ENCODE assay signal across 9 cellular contexts in genomic region chr10:84204122-84204521, GRCh38. TPM values are rescaled to one million over a fixed set of nuclear protein-coding genes. Genes with fewer than 3 reads are reported as not detected.
DNase-seq lines count a peak whose midpoint lies in the region; ATAC-seq, FAIRE-seq and TF ChIP-seq lines count a peak whose summit lies in the region.
"Had no signal": no experiment of that assay in that cellular context is flagged by ENCODE, and none has a peak within 500 bp of the region (broad histone marks: within the 10 kb centered on the region; RNA-seq: fewer than 3 reads in every experiment).

No MANE protein-coding gene starts in this region.

- TF ChIP-seq CTCF in A673 (conservative IDR thresholded peaks at IDR 0.05; ENCODE audit: low read depth, low read length) (peak; percentile 35; the same call in 1 of the 2 replicates), choroid plexus epithelial cell (conservative IDR thresholded peaks at IDR 0.05; ENCODE audit: low read depth, low read length) (peak; percentile 57), tibial nerve (IDR thresholded peaks at IDR 0.05) (no peak)

- WGBS in tibial nerve, 2 donors = 80 to 92% methylated on average over 2 to 4 of the region's 4 CpGs

- no peak for TF ChIP-seq EP300 in tibial nerve (IDR thresholded peaks at IDR 0.05)

- POLR2A ChIA-PET in A673 (lab: Charles Lee; ENCODE audit: low non-redundant PET) = no interaction called here

- H3K36me3 ChIP-seq in A673 (ENCODE audit: insufficient read depth, low read length, poor library complexity, severe bottlenecking) (no peaks in the 10 kb centered on the region), tibial nerve (no peaks in the 10 kb centered on the region)

- CTCF ChIA-PET in A673 (lab: Charles Lee) = no interaction called here

- DNase-seq in A673 (ENCODE audit: low spot score) = no peak
- peak; percentile 60 for DNase-seq in GM19238 (ENCODE audit: insufficient read length, low spot score)
- DNase-seq in choroid plexus epithelial cell (ENCODE audit: low read depth) = peak; percentile 17
- no peak for DNase-seq in tibial nerve (ENCODE audit: low spot score in 2 of 2)
- DNase-seq in NCI-H524 (lab: John Stamatoyannopoulos, UW) = no peak
- DNase-seq in stimulated activated naive CD4-positive, alpha-beta T cell treated with Interleukin-2 at 50 U/mL for 16 hours (lab: John Stamatoyannopoulos, UW) = no peak
- DNase-seq in frontal cortex (ENCODE audit: low spot score in 2 of 2) = no peak

- BruUV-seq in A673 (replicated peaks; lab: Mats Ljungman, UMichigan) = no TSS peak

- H3K4me1 ChIP-seq in A673 (ENCODE audit: insufficient read depth, low read length, poor library complexity, severe bottlenecking) (no peaks in the 10 kb centered on the region), tibial nerve (no peaks in the 10 kb centered on the region)

- H3K4me3 ChIP-seq in A673 (ENCODE audit: low read depth, low read length, poor library complexity, severe bottlenecking) = no peak overlapping the region
- no peak overlapping the region for H3K4me3 ChIP-seq in choroid plexus epithelial cell (ENCODE audit: low read depth, low read length)
- H3K4me3 ChIP-seq in tibial nerve = no peak overlapping the region

- H3K27me3 ChIP-seq in A673 (replicated peaks; ENCODE audit: insufficient read depth, low read depth, low read length, poor library complexity) (peaks cover 16% of the 10 kb centered on the region), tibial nerve (no peaks in the 10 kb centered on the region)

- intact Hi-C loops in A673 (cut with micrococcal nuclease; ENCODE audit: unreplicated experiment) = no loop called here

- peak; percentile 61 for ATAC-seq in HG03460 (IDR thresholded peaks at IDR 0.05; ENCODE audit: unreplicated experiment)

- no peak for FAIRE-seq in frontal cortex (lab: Jason Lieb, UNC)

- H3K27ac ChIP-seq in A673 (ENCODE audit: low read depth, low read length, poor library complexity, severe bottlenecking) = no peak overlapping the region
- no peak overlapping the region for H3K27ac ChIP-seq in tibial nerve

- no peaks in the 10 kb centered on the region for H3K9me3 ChIP-seq in A673 (ENCODE audit: low read depth, low read length, poor library complexity, severe bottlenecking)
- no peaks in the 10 kb centered on the region for H3K9me3 ChIP-seq in tibial nerve

- no peak for TF ChIP-seq POLR2A in tibial nerve (IDR thresholded peaks at IDR 0.05)

RNA-seq across cellular contexts. Expression of gene CDHR1, which starts 9.8 kb away (rescaled TPM):
- total RNA-seq in A673 (2021) (0.20 TPM in 1 of 2 replicates, not detected in the other), tibial nerve (1 to 10 TPM in 1 of 4 donors, under 1 TPM in 2, not detected in 1; 0.30 to 1.0 (median 0.44) TPM), frontal cortex (1.6 TPM)

RNA-seq across cellular contexts. Expression of gene LRIT2, which starts 21.2 kb away (rescaled TPM):
- not detected in 2 replicates for total RNA-seq in A673 (2021)
- not detected for total RNA-seq in tibial nerve
- total RNA-seq in frontal cortex = not detected
- total RNA-seq: lung microvascular endothelial cell had no signal

RNA-seq across cellular contexts. Expression of gene GPR15LG, which starts 30.5 kb away (rescaled TPM):
- total RNA-seq in A673 (2021) (not detected in 2 replicates), tibial nerve (not detected), frontal cortex (not detected)
- total RNA-seq: lung microvascular endothelial cell had no signal

RNA-seq across cellular contexts. Expression of gene LRIT1, which starts 37.2 kb away (rescaled TPM):
- total RNA-seq in A673 (2021) = not detected in 2 replicates
- total RNA-seq in tibial nerve = not detected
- not detected for total RNA-seq in frontal cortex
- total RNA-seq: lung microvascular endothelial cell had no signal

RNA-seq across cellular contexts. Expression of gene RGR, which starts 40.7 kb away (rescaled TPM):
- total RNA-seq in A673 (2021) (not detected in 2 replicates), tibial nerve (under 1 TPM in 1 of 4 donors, not detected in 3; 0.42 TPM), frontal cortex (not detected)
- total RNA-seq: lung microvascular endothelial cell had no signal

Comparison
In these comparisons a context has a peak if more than half of its experiments do, and no peak if none do; other contexts are left out.
1. DNase-seq: peak in GM19238 (single experiment) and choroid plexus epithelial cell (single experiment); none in A673 (single experiment), tibial nerve (0 of 2), NCI-H524 (0 of 2), stimulated activated naive CD4-positive, alpha-beta T cell treated with Interleukin-2 at 50 U/mL for 16 hours (single experiment) and frontal cortex (0 of 2).
2. CTCF ChIP-seq: peak in A673 (single experiment) and choroid plexus epithelial cell (single experiment); none in tibial nerve (0 of 5).